In the genomic region with DNA sequence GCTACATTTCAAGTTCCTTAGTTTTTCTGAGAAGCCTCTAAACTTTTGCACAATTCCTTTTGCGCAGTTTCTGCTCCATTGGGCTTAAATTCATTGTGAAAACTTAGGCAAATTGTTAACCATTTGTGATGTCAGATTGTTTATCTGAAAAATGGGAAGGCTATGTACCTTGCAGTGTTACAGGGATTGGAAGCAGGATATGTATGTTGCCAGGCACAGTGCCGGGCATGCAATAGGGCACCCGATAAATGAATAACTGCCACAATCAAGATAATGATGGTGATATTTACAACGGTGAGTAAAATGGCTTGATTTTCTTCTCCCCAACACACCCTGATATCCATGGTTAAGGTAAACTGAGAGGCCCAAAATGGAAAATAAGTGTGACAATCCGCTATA, we compare ENCODE assay signal across 1 cellular context.
TF ChIP-seq lines count a peak whose summit lies in the region.

No MANE protein-coding gene starts in this region.

TF ChIP-seq in liver, 16 proteins besides CTCF, POLR2A, EP300 and RAD21:
- TF ChIP-seq ZBTB33 (IDR thresholded peaks at IDR 0.05) (no peak), HNF4A (conservative IDR thresholded peaks at IDR 0.05) (peak; percentile 3 to 36), FOXA1 (IDR thresholded peaks at IDR 0.05) (no peak), RXRA (IDR thresholded peaks at IDR 0.05) (no peak), MAX (IDR thresholded peaks at IDR 0.05) (no peak), EGR1 (IDR thresholded peaks at IDR 0.05; ENCODE audit: low read depth in 2 of 2) (no peak), SP1 (IDR thresholded peaks at IDR 0.05) (peak; percentile 28), NR2F2 (IDR thresholded peaks at IDR 0.05) (no peak), FOXA2 (IDR thresholded peaks at IDR 0.05) (no peak)
- TF ChIP-seq, protein P1, sequence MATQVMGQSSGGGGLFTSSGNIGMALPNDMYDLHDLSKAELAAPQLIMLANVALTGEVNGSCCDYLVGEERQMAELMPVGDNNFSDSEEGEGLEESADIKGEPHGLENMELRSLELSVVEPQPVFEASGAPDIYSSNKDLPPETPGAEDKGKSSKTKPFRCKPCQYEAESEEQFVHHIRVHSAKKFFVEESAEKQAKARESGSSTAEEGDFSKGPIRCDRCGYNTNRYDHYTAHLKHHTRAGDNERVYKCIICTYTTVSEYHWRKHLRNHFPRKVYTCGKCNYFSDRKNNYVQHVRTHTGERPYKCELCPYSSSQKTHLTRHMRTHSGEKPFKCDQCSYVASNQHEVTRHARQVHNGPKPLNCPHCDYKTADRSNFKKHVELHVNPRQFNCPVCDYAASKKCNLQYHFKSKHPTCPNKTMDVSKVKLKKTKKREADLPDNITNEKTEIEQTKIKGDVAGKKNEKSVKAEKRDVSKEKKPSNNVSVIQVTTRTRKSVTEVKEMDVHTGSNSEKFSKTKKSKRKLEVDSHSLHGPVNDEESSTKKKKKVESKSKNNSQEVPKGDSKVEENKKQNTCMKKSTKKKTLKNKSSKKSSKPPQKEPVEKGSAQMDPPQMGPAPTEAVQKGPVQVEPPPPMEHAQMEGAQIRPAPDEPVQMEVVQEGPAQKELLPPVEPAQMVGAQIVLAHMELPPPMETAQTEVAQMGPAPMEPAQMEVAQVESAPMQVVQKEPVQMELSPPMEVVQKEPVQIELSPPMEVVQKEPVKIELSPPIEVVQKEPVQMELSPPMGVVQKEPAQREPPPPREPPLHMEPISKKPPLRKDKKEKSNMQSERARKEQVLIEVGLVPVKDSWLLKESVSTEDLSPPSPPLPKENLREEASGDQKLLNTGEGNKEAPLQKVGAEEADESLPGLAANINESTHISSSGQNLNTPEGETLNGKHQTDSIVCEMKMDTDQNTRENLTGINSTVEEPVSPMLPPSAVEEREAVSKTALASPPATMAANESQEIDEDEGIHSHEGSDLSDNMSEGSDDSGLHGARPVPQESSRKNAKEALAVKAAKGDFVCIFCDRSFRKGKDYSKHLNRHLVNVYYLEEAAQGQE (IDR thresholded peaks at IDR 0.05) = no peak
- TF ChIP-seq, protein P2, sequence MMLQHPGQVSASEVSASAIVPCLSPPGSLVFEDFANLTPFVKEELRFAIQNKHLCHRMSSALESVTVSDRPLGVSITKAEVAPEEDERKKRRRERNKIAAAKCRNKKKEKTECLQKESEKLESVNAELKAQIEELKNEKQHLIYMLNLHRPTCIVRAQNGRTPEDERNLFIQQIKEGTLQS (IDR thresholded peaks at IDR 0.05) = no peak
